In the genomic region with DNA sequence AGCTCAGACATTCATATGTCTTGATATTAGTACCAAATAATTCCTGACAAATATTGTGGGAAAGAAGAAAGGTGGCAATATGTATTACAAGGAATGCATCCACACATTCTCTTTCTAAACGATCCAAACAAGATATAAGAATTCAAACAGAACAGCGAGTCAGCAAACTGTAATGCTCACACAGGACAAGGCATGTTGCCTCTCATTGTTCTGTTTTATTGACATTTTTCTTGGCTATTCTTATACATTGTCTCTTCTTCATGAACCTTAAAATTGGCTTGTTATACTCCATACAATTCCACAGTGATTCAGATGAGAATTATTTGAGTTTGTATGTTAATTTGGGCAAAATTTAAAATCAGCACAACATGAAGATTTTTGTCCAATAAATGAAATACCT, we compare ENCODE assay signal across 25 cellular contexts.
A peak's percentile ranks its signal among the peaks of the same experiment; 100 is the strongest.
DNase-seq lines count a peak whose midpoint lies in the region; ATAC-seq, FAIRE-seq and TF ChIP-seq lines count a peak whose summit lies in the region.
"Had no signal": no experiment of that assay in that cellular context is flagged by ENCODE, and none has a peak within 500 bp of the region (broad histone marks: within the 10 kb centered on the region; RNA-seq: fewer than 3 reads in every experiment).

No MANE protein-coding gene starts in this region.

- H3K36me3 ChIP-seq in mammary epithelial cell (ENCODE audit: insufficient read depth, low read length) (no peaks in the 10 kb centered on the region), keratinocyte (ENCODE audit: control insufficient read depth in 2 of 2, extremely low read depth in 1 of 2, insufficient read depth in 2 of 2, low read length in 2 of 2) (no peaks in the 10 kb centered on the region)
- H3K36me3 ChIP-seq: BLaER1 had no signal

- H3K4me1 Mint-ChIP-seq in MCF 10A (ENCODE audit: insufficient read depth, unreplicated experiment) (no peaks in the 10 kb centered on the region), T-cell (no peaks in the 10 kb centered on the region)
- H3K4me1 Mint-ChIP-seq: B cell; CD4-positive, CD25-positive, alpha-beta regulatory T cell had no signal

- no peaks in the 10 kb centered on the region for H3K9me1 ChIP-seq in keratinocyte (ENCODE audit: control insufficient read depth, extremely low read depth, insufficient read depth, low read length)

- H3K4me1 ChIP-seq in mammary epithelial cell (ENCODE audit: insufficient read depth, low read length) (no peaks in the 10 kb centered on the region), keratinocyte (ENCODE audit: control insufficient read depth, extremely low read depth, insufficient read depth, low read length) (no peaks in the 10 kb centered on the region)
- H3K4me1 ChIP-seq: BLaER1, Caco-2 had no signal

- POLR2A ChIA-PET in MCF 10A (lab: Yijun Ruan, JAX) = no interaction called here
- POLR2A ChIA-PET in T-cell (lab: Charles Lee) = interaction anchor here in 1 of 2 donors (0.7 kb wide), 1 partner anchor 10 kb away, joined by 7 read pairs; no protein-coding TSS in a partner anchor

- H3K27me3 Mint-ChIP-seq in MCF 10A (ENCODE audit: insufficient read depth, unreplicated experiment) = no peaks in the 10 kb centered on the region
- H3K27me3 Mint-ChIP-seq in T-cell = no peaks in the 10 kb centered on the region
- H3K27me3 Mint-ChIP-seq: B cell had no signal

- DNase-seq in mammary epithelial cell = peak; percentile 8
- DNase-seq in MCF 10A (ENCODE audit: unreplicated experiment) = no peak
- no peak for DNase-seq in T-cell
- DNase-seq in epithelial cell of prostate (ENCODE audit: low read depth, low spot score) = no peak
- no peak for DNase-seq in keratinocyte (ENCODE audit: low read depth, low spot score)
- DNase-seq in NCI-H526 (lab: John Stamatoyannopoulos, UW) = no peak
- no peak for DNase-seq in NCI-H345 (lab: John Stamatoyannopoulos, UW)
- DNase-seq: Caco-2; CD4-positive, CD25-positive, alpha-beta regulatory T cell; CD8-positive, alpha-beta T cell; DMS153; DND-41; GM23248; H7; HCEC 1CT had no signal

- H3K4me2 ChIP-seq in mammary epithelial cell (ENCODE audit: insufficient read depth, low read depth, low read length) (no peak overlapping the region), keratinocyte (ENCODE audit: control insufficient read depth, extremely low read depth, insufficient read depth, low read depth, low read length) (no peak overlapping the region)
- H3K4me2 ChIP-seq: BLaER1 had no signal

- H3K27me3 ChIP-seq in mammary epithelial cell (ENCODE audit: insufficient read depth, low read length) = no peaks in the 10 kb centered on the region
- no peaks in the 10 kb centered on the region for H3K27me3 ChIP-seq in keratinocyte (ENCODE audit: control insufficient read depth, extremely low read depth, insufficient read depth, low read length)
- H3K27me3 ChIP-seq: BLaER1 had no signal

- TF ChIP-seq CTCF in mammary epithelial cell (conservative IDR thresholded peaks at IDR 0.05 in 1 of 2, IDR thresholded peaks at IDR 0.05 in 1 of 2; ENCODE audit: extremely low read depth in 1 of 2, insufficient read depth in 1 of 2, low read depth in 1 of 2, low read length in 2 of 2) (no peak), MCF 10A (IDR thresholded peaks at IDR 0.05; ENCODE audit: unreplicated experiment) (no peak), keratinocyte (optimal IDR thresholded peaks at IDR 0.05 in 1 of 3, IDR thresholded peaks at IDR 0.05 in 1 of 3, conservative IDR thresholded peaks at IDR 0.05 in 1 of 3; ENCODE audit: extremely low read depth in 1 of 3, insufficient read depth in 2 of 3, low read length in 3 of 3) (no peak)

- WGBS in mammary epithelial cell (ENCODE audit: low coverage, missing lambda C conversion rate) = 25% methylated on average over 2 of the region's 2 CpGs

- no peaks in the 10 kb centered on the region for H3K79me2 ChIP-seq in mammary epithelial cell (ENCODE audit: insufficient read depth, low read length)
- no peaks in the 10 kb centered on the region for H3K79me2 ChIP-seq in keratinocyte (ENCODE audit: control insufficient read depth, insufficient read depth, low read length)

- H3K9me3 Mint-ChIP-seq in MCF 10A (ENCODE audit: unreplicated experiment) (no peaks in the 10 kb centered on the region), T-cell (peaks cover 0 to 5% (median 2%) of the 10 kb centered on the region in 3 donors)

- dilution Hi-C loops in mammary epithelial cell (cut with HindIII; ENCODE audit: low sequenced_read_pairs) = no loop called here
- dilution Hi-C loops in keratinocyte (cut with MboI; ENCODE audit: extremely low pct_ligation_motif_present, low sequenced_read_pairs) = no loop called here

- BruUV-seq in mammary epithelial cell (replicated peaks; lab: Mats Ljungman, UMichigan) (no TSS peak), MCF 10A (replicated peaks; lab: Mats Ljungman, UMichigan) (no TSS peak)

- intact Hi-C loops in mammary epithelial cell (cut with micrococcal nuclease) (no loop called here), MCF 10A (cut with micrococcal nuclease) (no loop called here)

- H3K4me3 Mint-ChIP-seq in MCF 10A (ENCODE audit: unreplicated experiment) (no peak overlapping the region), T-cell (no peak overlapping the region)
- H3K4me3 Mint-ChIP-seq: B cell; CD4-positive, CD25-positive, alpha-beta regulatory T cell; CD8-positive, alpha-beta T cell had no signal

- H3K27ac ChIP-seq in mammary epithelial cell (ENCODE audit: insufficient read depth, low read depth, low read length) (no peak overlapping the region), epithelial cell of prostate (peak overlapping the region; percentile 14), keratinocyte (ENCODE audit: control insufficient read depth, insufficient read depth, low read length) (no peak overlapping the region)
- H3K27ac ChIP-seq: 22Rv1, BLaER1, C4-2B, GM23248 had no signal

- H4K20me1 ChIP-seq in mammary epithelial cell (ENCODE audit: insufficient read depth, low read length) (no peaks in the 10 kb centered on the region), keratinocyte (ENCODE audit: control insufficient read depth, extremely low read depth, insufficient read depth, low read length) (no peaks in the 10 kb centered on the region)
- H4K20me1 ChIP-seq: BLaER1 had no signal

- H2AFZ ChIP-seq in mammary epithelial cell (ENCODE audit: low read depth, low read length) (no peak overlapping the region), keratinocyte (ENCODE audit: control insufficient read depth, low read length) (no peak overlapping the region)
- H2AFZ ChIP-seq: GM23248 had no signal

- peak; percentile 26 for FAIRE-seq in keratinocyte (lab: Jason Lieb, UNC)
- FAIRE-seq: A204.1, G401.6, GM12892, GM19239, H1 had no signal

- ATAC-seq in T-cell (replicated peaks in 1 of 4) (no peak), HG03025 (IDR thresholded peaks at IDR 0.05; ENCODE audit: low FRiP score, unreplicated experiment) (no peak)
- ATAC-seq: CD8-positive, alpha-beta T cell had no signal

- H3K4me3 ChIP-seq in mammary epithelial cell (replicated peaks in 1 of 3; ENCODE audit: insufficient read depth in 1 of 3, low read depth in 2 of 3, low read length in 3 of 3) (no peak overlapping the region), keratinocyte (ENCODE audit: control insufficient read depth in 2 of 3, extremely low read depth in 1 of 3, insufficient read depth in 2 of 3, low read depth in 1 of 3, low read length in 3 of 3) (no peak overlapping the region)
- H3K4me3 ChIP-seq: BLaER1, GM23248 had no signal

- no peaks in the 10 kb centered on the region for H3K9me3 ChIP-seq in mammary epithelial cell (replicated peaks; ENCODE audit: insufficient read depth, low read length)
- H3K9me3 ChIP-seq in keratinocyte (ENCODE audit: control insufficient read depth, low read depth, low read length) = no peaks in the 10 kb centered on the region
- H3K9me3 ChIP-seq: BLaER1, Caco-2 had no signal

- H3K9ac ChIP-seq in mammary epithelial cell (ENCODE audit: insufficient read depth, low read length) (no peak overlapping the region), keratinocyte (ENCODE audit: control insufficient read depth, extremely low read depth, insufficient read depth, low read length) (no peak overlapping the region)
- H3K9ac ChIP-seq: BLaER1, GM23248 had no signal

- in situ Hi-C loops in mammary epithelial cell (cut with MboI; ENCODE audit: low sequenced_read_pairs in 2 of 2) = no loop called here

- H3K27ac Mint-ChIP-seq in MCF 10A (ENCODE audit: low read depth, unreplicated experiment) (no peak overlapping the region), T-cell (peak overlapping the region; percentile 11 to 51)
- H3K27ac Mint-ChIP-seq: B cell; CD4-positive, CD25-positive, alpha-beta regulatory T cell; CD8-positive, alpha-beta T cell had no signal

- CTCF ChIA-PET in mammary epithelial cell (lab: Charles Lee; ENCODE audit: low non-redundant PET) = no interaction called here
- CTCF ChIA-PET in MCF 10A (lab: Yijun Ruan, JAX) = no interaction called here
- CTCF ChIA-PET in T-cell (lab: Charles Lee) = no interaction called here

- no peaks in the 10 kb centered on the region for H3K36me3 Mint-ChIP-seq in MCF 10A (ENCODE audit: insufficient read depth, unreplicated experiment)
- peaks cover 2% of the 10 kb centered on the region for H3K36me3 Mint-ChIP-seq in T-cell
- H3K36me3 Mint-ChIP-seq: CD8-positive, alpha-beta T cell had no signal
